1 cellular context compared by ENCODE assay signal in the genomic region with DNA sequence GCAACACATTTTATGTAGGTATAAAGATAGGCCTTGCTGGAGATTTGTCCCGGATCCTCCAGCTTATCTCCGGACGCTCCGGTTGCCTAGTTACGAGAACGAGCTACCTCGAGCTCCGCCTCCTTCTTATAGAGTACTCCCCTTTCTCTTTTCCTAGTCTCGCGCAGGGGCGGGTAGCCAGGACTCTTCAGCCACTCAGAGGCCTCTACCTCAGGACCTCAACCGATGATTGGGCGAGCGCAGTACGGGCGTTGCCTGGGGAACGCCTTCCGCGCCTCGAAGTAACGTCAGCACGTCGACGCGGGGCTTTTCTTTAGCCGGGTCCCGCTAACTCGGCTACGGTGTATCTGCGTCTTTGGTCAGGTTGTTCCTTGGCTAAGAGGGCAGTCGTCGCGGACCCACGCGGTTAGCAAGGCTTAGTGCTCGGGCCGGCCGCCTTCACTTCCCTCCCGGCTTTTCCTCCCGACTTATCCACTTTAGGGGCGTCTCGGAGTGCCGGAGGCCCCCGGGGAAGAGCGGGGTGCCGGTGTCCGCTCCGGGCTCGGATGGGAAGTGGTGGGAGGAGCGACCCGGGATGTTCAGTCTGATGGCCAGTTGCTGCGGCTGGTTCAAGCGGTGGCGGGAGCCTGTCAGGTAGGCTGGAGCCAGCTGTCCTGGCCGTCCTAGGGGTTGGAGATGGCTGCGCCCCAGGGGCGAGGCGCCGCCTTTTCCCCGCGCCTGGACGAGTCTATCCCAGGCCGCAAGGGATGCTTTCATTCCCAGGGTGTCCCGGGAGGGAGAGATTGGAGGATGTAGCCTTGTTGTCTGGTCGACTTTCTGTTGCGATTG.
TF ChIP-seq lines count a peak whose summit lies in the region.

A gene (plus strand): TSS at position 306 of the 828 bp plus-strand sequence. CDS start 269 bp downstream, at position 575.

TF ChIP-seq in HepG2, 621 proteins besides CTCF, POLR2A, EP300 and RAD21 (continued from another document and continues in another):
- TF ChIP-seq, protein P1, sequence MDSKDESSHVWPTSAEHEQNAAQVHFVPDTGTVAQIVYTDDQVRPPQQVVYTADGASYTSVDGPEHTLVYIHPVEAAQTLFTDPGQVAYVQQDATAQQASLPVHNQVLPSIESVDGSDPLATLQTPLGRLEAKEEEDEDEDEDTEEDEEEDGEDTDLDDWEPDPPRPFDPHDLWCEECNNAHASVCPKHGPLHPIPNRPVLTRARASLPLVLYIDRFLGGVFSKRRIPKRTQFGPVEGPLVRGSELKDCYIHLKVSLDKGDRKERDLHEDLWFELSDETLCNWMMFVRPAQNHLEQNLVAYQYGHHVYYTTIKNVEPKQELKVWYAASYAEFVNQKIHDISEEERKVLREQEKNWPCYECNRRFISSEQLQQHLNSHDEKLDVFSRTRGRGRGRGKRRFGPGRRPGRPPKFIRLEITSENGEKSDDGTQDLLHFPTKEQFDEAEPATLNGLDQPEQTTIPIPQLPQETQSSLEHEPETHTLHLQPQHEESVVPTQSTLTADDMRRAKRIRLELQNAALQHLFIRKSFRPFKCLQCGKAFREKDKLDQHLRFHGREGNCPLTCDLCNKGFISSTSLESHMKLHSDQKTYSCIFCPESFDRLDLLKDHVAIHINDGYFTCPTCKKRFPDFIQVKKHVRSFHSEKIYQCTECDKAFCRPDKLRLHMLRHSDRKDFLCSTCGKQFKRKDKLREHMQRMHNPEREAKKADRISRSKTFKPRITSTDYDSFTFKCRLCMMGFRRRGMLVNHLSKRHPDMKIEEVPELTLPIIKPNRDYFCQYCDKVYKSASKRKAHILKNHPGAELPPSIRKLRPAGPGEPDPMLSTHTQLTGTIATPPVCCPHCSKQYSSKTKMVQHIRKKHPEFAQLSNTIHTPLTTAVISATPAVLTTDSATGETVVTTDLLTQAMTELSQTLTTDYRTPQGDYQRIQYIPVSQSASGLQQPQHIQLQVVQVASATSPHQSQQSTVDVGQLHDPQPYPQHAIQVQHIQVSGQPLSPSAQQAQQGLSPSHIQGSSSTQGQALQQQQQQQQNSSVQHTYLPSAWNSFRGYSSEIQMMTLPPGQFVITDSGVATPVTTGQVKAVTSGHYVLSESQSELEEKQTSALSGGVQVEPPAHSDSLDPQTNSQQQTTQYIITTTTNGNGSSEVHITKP (CRISPR knock-in tag; IDR thresholded peaks at IDR 0.05; ENCODE audit: low read depth), result peak; percentile 64
- no peak; the same call in 1 of the 2 replicates for TF ChIP-seq NKX3-1 (CRISPR knock-in tag; IDR thresholded peaks at IDR 0.05)
- TF ChIP-seq PITX1 (CRISPR knock-in tag; IDR thresholded peaks at IDR 0.05), result peak; percentile 75; the same call in 1 of the 2 replicates
- peak; percentile 90 for TF ChIP-seq NFYB (CRISPR knock-in tag; IDR thresholded peaks at IDR 0.05)
- TF ChIP-seq ZNF329 (CRISPR knock-in tag; IDR thresholded peaks at IDR 0.05; ENCODE audit: low read depth), result 0 out of 2 replicates have a peak, but pooled peaks have one; percentile 43
- TF ChIP-seq, protein P2, sequence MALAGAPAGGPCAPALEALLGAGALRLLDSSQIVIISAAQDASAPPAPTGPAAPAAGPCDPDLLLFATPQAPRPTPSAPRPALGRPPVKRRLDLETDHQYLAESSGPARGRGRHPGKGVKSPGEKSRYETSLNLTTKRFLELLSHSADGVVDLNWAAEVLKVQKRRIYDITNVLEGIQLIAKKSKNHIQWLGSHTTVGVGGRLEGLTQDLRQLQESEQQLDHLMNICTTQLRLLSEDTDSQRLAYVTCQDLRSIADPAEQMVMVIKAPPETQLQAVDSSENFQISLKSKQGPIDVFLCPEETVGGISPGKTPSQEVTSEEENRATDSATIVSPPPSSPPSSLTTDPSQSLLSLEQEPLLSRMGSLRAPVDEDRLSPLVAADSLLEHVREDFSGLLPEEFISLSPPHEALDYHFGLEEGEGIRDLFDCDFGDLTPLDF (CRISPR knock-in tag; IDR thresholded peaks at IDR 0.05), result 0 out of 2 replicates have a peak, but pooled peaks have one; percentile 40
- TF ChIP-seq, protein P3, sequence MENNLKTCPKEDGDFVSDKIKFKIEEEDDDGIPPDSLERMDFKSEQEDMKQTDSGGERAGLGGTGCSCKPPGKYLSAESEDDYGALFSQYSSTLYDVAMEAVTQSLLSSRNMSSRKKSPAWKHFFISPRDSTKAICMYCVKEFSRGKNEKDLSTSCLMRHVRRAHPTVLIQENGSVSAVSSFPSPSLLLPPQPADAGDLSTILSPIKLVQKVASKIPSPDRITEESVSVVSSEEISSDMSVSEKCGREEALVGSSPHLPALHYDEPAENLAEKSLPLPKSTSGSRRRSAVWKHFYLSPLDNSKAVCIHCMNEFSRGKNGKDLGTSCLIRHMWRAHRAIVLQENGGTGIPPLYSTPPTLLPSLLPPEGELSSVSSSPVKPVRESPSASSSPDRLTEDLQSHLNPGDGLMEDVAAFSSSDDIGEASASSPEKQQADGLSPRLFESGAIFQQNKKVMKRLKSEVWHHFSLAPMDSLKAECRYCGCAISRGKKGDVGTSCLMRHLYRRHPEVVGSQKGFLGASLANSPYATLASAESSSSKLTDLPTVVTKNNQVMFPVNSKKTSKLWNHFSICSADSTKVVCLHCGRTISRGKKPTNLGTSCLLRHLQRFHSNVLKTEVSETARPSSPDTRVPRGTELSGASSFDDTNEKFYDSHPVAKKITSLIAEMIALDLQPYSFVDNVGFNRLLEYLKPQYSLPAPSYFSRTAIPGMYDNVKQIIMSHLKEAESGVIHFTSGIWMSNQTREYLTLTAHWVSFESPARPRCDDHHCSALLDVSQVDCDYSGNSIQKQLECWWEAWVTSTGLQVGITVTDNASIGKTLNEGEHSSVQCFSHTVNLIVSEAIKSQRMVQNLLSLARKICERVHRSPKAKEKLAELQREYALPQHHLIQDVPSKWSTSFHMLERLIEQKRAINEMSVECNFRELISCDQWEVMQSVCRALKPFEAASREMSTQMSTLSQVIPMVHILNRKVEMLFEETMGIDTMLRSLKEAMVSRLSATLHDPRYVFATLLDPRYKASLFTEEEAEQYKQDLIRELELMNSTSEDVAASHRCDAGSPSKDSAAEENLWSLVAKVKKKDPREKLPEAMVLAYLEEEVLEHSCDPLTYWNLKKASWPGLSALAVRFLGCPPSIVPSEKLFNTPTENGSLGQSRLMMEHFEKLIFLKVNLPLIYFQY (CRISPR knock-in tag; IDR thresholded peaks at IDR 0.05; ENCODE audit: borderline replicate concordance), result 0 out of 2 replicates have a peak, but pooled peaks have one; percentile 16
- no peak for TF ChIP-seq PRPF4 (IDR thresholded peaks at IDR 0.05; ENCODE audit: low read depth, low read length, poor library complexity, severe bottlenecking)
- TF ChIP-seq, protein P4, sequence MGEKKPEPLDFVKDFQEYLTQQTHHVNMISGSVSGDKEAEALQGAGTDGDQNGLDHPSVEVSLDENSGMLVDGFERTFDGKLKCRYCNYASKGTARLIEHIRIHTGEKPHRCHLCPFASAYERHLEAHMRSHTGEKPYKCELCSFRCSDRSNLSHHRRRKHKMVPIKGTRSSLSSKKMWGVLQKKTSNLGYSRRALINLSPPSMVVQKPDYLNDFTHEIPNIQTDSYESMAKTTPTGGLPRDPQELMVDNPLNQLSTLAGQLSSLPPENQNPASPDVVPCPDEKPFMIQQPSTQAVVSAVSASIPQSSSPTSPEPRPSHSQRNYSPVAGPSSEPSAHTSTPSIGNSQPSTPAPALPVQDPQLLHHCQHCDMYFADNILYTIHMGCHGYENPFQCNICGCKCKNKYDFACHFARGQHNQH (CRISPR knock-in tag; IDR thresholded peaks at IDR 0.05), result peak; percentile 55; the same call in 1 of the 2 replicates
- TF ChIP-seq MBNL3 (CRISPR knock-in tag; conservative IDR thresholded peaks at IDR 0.05), result no peak
- peak; percentile 16 for TF ChIP-seq TBL1XR1 (IDR thresholded peaks at IDR 0.05; ENCODE audit: borderline replicate concordance, low read length, partially characterized antibody)
- no peak for TF ChIP-seq JDP2 (CRISPR knock-in tag; IDR thresholded peaks at IDR 0.05; ENCODE audit: borderline replicate concordance)
- peak; percentile 67 for TF ChIP-seq AGO2 (optimal IDR thresholded peaks at IDR 0.05; ENCODE audit: low read depth, low read length)
- TF ChIP-seq CCAR2 (optimal IDR thresholded peaks at IDR 0.05; ENCODE audit: low read depth, low read length), result no peak
- no peak for TF ChIP-seq SUZ12 (IDR thresholded peaks at IDR 0.05; ENCODE audit: low read depth, low read length)
- peak; percentile 78; the same call in 1 of the 2 replicates for TF ChIP-seq FOXC1 (CRISPR knock-in tag; IDR thresholded peaks at IDR 0.05; ENCODE audit: borderline replicate concordance)
- peak; percentile 90 for TF ChIP-seq GATAD1 (CRISPR knock-in tag; IDR thresholded peaks at IDR 0.05)
- TF ChIP-seq SP4 (CRISPR knock-in tag; IDR thresholded peaks at IDR 0.05), result peak; percentile 71
- TF ChIP-seq KAT8 (CRISPR knock-in tag; IDR thresholded peaks at IDR 0.05), result peak; percentile 63
- TF ChIP-seq, protein P5, sequence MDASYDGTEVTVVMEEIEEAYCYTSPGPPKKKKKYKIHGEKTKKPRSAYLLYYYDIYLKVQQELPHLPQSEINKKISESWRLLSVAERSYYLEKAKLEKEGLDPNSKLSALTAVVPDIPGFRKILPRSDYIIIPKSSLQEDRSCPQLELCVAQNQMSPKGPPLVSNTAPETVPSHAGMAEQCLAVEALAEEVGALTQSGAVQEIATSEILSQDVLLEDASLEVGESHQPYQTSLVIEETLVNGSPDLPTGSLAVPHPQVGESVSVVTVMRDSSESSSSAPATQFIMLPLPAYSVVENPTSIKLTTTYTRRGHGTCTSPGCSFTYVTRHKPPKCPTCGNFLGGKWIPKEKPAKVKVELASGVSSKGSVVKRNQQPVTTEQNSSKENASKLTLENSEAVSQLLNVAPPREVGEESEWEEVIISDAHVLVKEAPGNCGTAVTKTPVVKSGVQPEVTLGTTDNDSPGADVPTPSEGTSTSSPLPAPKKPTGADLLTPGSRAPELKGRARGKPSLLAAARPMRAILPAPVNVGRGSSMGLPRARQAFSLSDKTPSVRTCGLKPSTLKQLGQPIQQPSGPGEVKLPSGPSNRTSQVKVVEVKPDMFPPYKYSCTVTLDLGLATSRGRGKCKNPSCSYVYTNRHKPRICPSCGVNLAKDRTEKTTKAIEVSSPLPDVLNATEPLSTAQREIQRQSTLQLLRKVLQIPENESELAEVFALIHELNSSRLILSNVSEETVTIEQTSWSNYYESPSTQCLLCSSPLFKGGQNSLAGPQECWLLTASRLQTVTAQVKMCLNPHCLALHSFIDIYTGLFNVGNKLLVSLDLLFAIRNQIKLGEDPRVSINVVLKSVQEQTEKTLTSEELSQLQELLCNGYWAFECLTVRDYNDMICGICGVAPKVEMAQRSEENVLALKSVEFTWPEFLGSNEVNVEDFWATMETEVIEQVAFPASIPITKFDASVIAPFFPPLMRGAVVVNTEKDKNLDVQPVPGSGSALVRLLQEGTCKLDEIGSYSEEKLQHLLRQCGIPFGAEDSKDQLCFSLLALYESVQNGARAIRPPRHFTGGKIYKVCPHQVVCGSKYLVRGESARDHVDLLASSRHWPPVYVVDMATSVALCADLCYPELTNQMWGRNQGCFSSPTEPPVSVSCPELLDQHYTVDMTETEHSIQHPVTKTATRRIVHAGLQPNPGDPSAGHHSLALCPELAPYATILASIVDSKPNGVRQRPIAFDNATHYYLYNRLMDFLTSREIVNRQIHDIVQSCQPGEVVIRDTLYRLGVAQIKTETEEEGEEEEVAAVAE (CRISPR knock-in tag; IDR thresholded peaks at IDR 0.05; ENCODE audit: borderline replicate concordance), result peak; percentile 17; the same call in 1 of the 2 replicates
- TF ChIP-seq STAT5B (CRISPR knock-in tag; IDR thresholded peaks at IDR 0.05), result peak; percentile 35; the same call in 1 of the 2 replicates
- TF ChIP-seq, protein P6, sequence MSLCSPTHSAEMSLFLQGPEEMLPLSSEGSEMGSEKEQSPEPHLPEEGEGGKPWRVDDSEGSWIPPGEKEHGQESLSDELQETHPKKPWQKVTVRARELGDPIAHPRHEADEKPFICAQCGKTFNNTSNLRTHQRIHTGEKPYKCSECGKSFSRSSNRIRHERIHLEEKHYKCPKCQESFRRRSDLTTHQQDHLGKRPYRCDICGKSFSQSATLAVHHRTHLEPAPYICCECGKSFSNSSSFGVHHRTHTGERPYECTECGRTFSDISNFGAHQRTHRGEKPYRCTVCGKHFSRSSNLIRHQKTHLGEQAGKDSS (CRISPR knock-in tag; IDR thresholded peaks at IDR 0.05; ENCODE audit: borderline replicate concordance, low read depth), result no peak
- peak; percentile 1; the same call in 1 of the 2 replicates for TF ChIP-seq BHLHE40 (IDR thresholded peaks at IDR 0.05; ENCODE audit: low read length)
- TF ChIP-seq ZNF335 (CRISPR knock-in tag; IDR thresholded peaks at IDR 0.05), result peak; percentile 66; the same call in 1 of the 2 replicates
- TF ChIP-seq EHMT2 (IDR thresholded peaks at IDR 0.05; ENCODE audit: borderline replicate concordance, low read depth, low read length), result no peak
- peak; percentile 88 for TF ChIP-seq ATF1 (CRISPR knock-in tag; IDR thresholded peaks at IDR 0.05)
- TF ChIP-seq POLR2AphosphoS2 (IDR thresholded peaks at IDR 0.05; ENCODE audit: low read depth, low read length), result no peak
- peak; percentile 73; the same call in 1 of the 3 replicates for TF ChIP-seq MXI1 (IDR thresholded peaks at IDR 0.05; ENCODE audit: borderline replicate concordance, low read depth, low read length)
- TF ChIP-seq, protein P7, sequence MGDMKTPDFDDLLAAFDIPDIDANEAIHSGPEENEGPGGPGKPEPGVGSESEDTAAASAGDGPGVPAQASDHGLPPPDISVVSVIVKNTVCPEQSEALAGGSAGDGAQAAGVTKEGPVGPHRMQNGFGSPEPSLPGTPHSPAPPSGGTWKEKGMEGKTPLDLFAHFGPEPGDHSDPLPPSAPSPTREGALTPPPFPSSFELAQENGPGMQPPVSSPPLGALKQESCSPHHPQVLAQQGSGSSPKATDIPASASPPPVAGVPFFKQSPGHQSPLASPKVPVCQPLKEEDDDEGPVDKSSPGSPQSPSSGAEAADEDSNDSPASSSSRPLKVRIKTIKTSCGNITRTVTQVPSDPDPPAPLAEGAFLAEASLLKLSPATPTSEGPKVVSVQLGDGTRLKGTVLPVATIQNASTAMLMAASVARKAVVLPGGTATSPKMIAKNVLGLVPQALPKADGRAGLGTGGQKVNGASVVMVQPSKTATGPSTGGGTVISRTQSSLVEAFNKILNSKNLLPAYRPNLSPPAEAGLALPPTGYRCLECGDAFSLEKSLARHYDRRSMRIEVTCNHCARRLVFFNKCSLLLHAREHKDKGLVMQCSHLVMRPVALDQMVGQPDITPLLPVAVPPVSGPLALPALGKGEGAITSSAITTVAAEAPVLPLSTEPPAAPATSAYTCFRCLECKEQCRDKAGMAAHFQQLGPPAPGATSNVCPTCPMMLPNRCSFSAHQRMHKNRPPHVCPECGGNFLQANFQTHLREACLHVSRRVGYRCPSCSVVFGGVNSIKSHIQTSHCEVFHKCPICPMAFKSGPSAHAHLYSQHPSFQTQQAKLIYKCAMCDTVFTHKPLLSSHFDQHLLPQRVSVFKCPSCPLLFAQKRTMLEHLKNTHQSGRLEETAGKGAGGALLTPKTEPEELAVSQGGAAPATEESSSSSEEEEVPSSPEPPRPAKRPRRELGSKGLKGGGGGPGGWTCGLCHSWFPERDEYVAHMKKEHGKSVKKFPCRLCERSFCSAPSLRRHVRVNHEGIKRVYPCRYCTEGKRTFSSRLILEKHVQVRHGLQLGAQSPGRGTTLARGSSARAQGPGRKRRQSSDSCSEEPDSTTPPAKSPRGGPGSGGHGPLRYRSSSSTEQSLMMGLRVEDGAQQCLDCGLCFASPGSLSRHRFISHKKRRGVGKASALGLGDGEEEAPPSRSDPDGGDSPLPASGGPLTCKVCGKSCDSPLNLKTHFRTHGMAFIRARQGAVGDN (CRISPR knock-in tag; IDR thresholded peaks at IDR 0.05), result peak; percentile 87
- 0 out of 2 replicates have a peak, but pooled peaks have one; percentile 51 for TF ChIP-seq SRY (CRISPR knock-in tag; IDR thresholded peaks at IDR 0.05)
- TF ChIP-seq ISL2 (CRISPR knock-in tag; IDR thresholded peaks at IDR 0.05), result peak; percentile 73; the same call in 1 of the 2 replicates
- peak; percentile 82 for TF ChIP-seq POLR2G (IDR thresholded peaks at IDR 0.05; ENCODE audit: low read depth, low read length)
- TF ChIP-seq XRCC5 (optimal IDR thresholded peaks at IDR 0.05; ENCODE audit: low read length), result peak; percentile 61
- no peak for TF ChIP-seq TARDBP (CRISPR knock-in tag; IDR thresholded peaks at IDR 0.05)
- no peak for TF ChIP-seq MYNN (CRISPR knock-in tag; IDR thresholded peaks at IDR 0.05; ENCODE audit: low read depth)
- TF ChIP-seq SP5 (CRISPR knock-in tag; IDR thresholded peaks at IDR 0.05; ENCODE audit: borderline replicate concordance, low read depth), result no peak
